ENCODE assay signal across 9 cellular contexts in the genomic region with DNA sequence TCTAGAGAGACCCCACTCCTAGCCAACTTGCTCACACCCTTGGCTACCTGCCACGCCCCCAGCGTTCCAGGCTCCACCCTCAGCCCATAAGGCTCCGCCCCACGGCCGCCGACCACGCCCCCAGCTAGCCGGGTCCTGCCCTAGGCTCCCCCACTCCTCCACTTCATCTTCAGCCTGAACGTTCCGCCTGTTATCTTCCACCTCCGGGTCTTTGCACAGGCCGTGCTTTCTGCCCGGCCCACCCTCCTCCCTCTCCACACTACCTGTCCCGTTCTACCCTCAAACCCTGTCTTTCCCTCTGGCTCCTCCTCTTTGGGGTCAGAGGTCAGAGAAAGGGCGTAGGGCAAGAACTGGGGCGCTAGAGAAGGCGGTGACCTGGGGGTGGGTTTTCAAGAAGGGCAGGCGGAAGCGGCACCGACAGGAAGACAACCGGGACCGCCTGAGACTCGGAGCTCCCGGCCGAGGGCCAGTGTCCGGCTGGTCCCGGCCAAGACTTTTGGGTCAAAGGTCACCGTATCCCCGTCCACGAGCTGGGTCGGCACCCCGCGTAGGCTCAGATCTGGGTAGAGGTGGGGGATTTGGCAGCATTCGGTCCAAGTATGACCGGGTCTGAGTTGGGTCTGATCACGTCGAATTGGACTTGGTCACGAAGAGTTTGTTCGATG. TPM values are rescaled to one million over a fixed set of nuclear protein-coding genes. Genes with fewer than 3 reads are reported as not detected.
A peak's percentile ranks its signal among the peaks of the same experiment; 100 is the strongest.
DNase-seq lines count a peak whose midpoint lies in the region; ATAC-seq and TF ChIP-seq lines count a peak whose summit lies in the region.
"Had no signal": no experiment of that assay in that cellular context is flagged by ENCODE, and none has a peak within 500 bp of the region (broad histone marks: within the 10 kb centered on the region; RNA-seq: fewer than 3 reads in every experiment).

No MANE protein-coding gene starts in this region.

- peak in 1 of 56 donors; percentile 11 for TF ChIP-seq CTCF in dorsolateral prefrontal cortex (IDR thresholded peaks at IDR 0.05 in 54 of 56, conservative IDR thresholded peaks at IDR 0.05 in 2 of 56; ENCODE audit: low read depth in 1 of 56, partially characterized antibody in 56 of 56)
- TF ChIP-seq CTCF in type B pancreatic cell (conservative IDR thresholded peaks at IDR 0.05): no peak

- no peaks in the 10 kb centered on the region for H3K36me3 ChIP-seq in mesodermal cell (ENCODE audit: control insufficient read depth, insufficient read depth, low read length)

- no peaks in the 10 kb centered on the region for H3K9me3 ChIP-seq in mesodermal cell (ENCODE audit: control insufficient read depth, low read length)

- intact Hi-C loops in dorsolateral prefrontal cortex (cut with DNase I): no loop called here

- peak overlapping the region; percentile 81 for H3K4me3 Mint-ChIP-seq in T-helper 1 cell treated with Interleukin-12 subunit alpha and Interleukin-12 subunit beta and Interleukin-4 antibody, amounts not matched to agents 30 μg/mL and 1 μg/mL, for 36 hours
- H3K4me3 Mint-ChIP-seq in type B pancreatic cell: peak overlapping the region; percentile 92

- WGBS in mesodermal cell (ENCODE audit: insufficient coverage in 2 of 2), 2 experiments: 3 to 6% methylated on average over 33 to 36 of the region's 39 CpGs

- no peak overlapping the region for H3K27ac Mint-ChIP-seq in T-helper 1 cell treated with Interleukin-12 subunit alpha and Interleukin-12 subunit beta and Interleukin-4 antibody, amounts not matched to agents 30 μg/mL and 1 μg/mL, for 36 hours
- peak overlapping the region; percentile 63 for H3K27ac Mint-ChIP-seq in type B pancreatic cell

- H3K4me3 ChIP-seq in dorsolateral prefrontal cortex (peak overlapping the region; percentile 39 to 71 (median 58)), mesodermal cell (ENCODE audit: extremely low read depth, insufficient read depth, low read length, poor library complexity, severe bottlenecking) (peak overlapping the region; percentile 56)

- H3K27me3 Mint-ChIP-seq in T-helper 1 cell treated with Interleukin-12 subunit alpha and Interleukin-12 subunit beta and Interleukin-4 antibody, amounts not matched to agents 30 μg/mL and 1 μg/mL, for 36 hours (ENCODE audit: low read depth): peaks cover 52% of the 10 kb centered on the region
- peaks cover 66% of the 10 kb centered on the region for H3K27me3 Mint-ChIP-seq in type B pancreatic cell

- ATAC-seq in GM18907 (IDR thresholded peaks at IDR 0.05; ENCODE audit: unreplicated experiment): no peak

- H3K27ac ChIP-seq in dorsolateral prefrontal cortex (peak overlapping the region in 36 of 59 donors; percentile 0 to 84 (median 60)), mesodermal cell (ENCODE audit: low read depth, low read length, severe bottlenecking) (peak overlapping the region; percentile 67)

- DNase-seq in ELF-1 (ENCODE audit: low read depth, low spot score): peak; percentile 96
- DNase-seq in HT1080 (ENCODE audit: low read depth): peak; percentile 32
- peak in 2 of 10 donors; percentile 10 to 56 for DNase-seq in dorsolateral prefrontal cortex
- DNase-seq in type B pancreatic cell (ENCODE audit: extremely low spot score, unreplicated experiment): no peak
- DNase-seq in DMS79 (lab: John Stamatoyannopoulos, UW): no peak

- H3K27me3 ChIP-seq in dorsolateral prefrontal cortex: peaks cover 0 to 45% (median 17%) of the 10 kb centered on the region in 45 donors

- peaks cover 7% of the 10 kb centered on the region for H3K4me1 ChIP-seq in mesodermal cell (ENCODE audit: control insufficient read depth, insufficient read depth, low read length, poor library complexity, severe bottlenecking)

- H3K4me1 Mint-ChIP-seq in T-helper 1 cell treated with Interleukin-12 subunit alpha and Interleukin-12 subunit beta and Interleukin-4 antibody, amounts not matched to agents 30 μg/mL and 1 μg/mL, for 36 hours (ENCODE audit: low read depth): peaks cover 9% of the 10 kb centered on the region
- peaks cover 8% of the 10 kb centered on the region for H3K4me1 Mint-ChIP-seq in type B pancreatic cell (ENCODE audit: unreplicated experiment)

- H3K9me3 Mint-ChIP-seq in T-helper 1 cell treated with Interleukin-12 subunit alpha and Interleukin-12 subunit beta and Interleukin-4 antibody, amounts not matched to agents 30 μg/mL and 1 μg/mL, for 36 hours: no peaks in the 10 kb centered on the region
- H3K9me3 Mint-ChIP-seq in type B pancreatic cell: no peaks in the 10 kb centered on the region

- H3K36me3 Mint-ChIP-seq in T-helper 1 cell treated with Interleukin-12 subunit alpha and Interleukin-12 subunit beta and Interleukin-4 antibody, amounts not matched to agents 30 μg/mL and 1 μg/mL, for 36 hours (ENCODE audit: low read depth): no peaks in the 10 kb centered on the region
- no peaks in the 10 kb centered on the region for H3K36me3 Mint-ChIP-seq in type B pancreatic cell

RNA-seq across cellular contexts. Expression of a gene that starts 2.2 kb away (rescaled TPM):
- 0.13 TPM in 1 of 2 replicates, not detected in the other for total RNA-seq in HT1080 (2014; rRNA removed; shearing (Covaris generic))
- polyA plus RNA-seq in HT1080 (2015; cell fraction: cytosol; rRNA removed): 0.07 and 0.08 TPM in 2 replicates
- 0.34 and 0.48 TPM in 2 replicates for polyA plus RNA-seq in HT1080 (2015; cell fraction: nucleus; rRNA removed)
- 10 to 100 TPM in 12 of 120 experiments, 1 to 10 TPM in 107, under 1 TPM in 1; 0.81 to 14.6 (median 4.8) TPM for total RNA-seq in dorsolateral prefrontal cortex
- polyA plus RNA-seq in mesodermal cell (2013, experiment 1 of 2): 0.48 TPM
- polyA plus RNA-seq in mesodermal cell (2013, experiment 2 of 2): not detected
- 0.33 and 0.89 TPM in 2 replicates for total RNA-seq in type B pancreatic cell (ENCODE audit: low replicate concordance)
- total RNA-seq: T-helper 1 cell treated with Interleukin-12 subunit alpha and Interleukin-12 subunit beta and Interleukin-4 antibody, amounts not matched to agents 30 ng/mL and 1 ng/mL, for 36 hours had no signal

RNA-seq across cellular contexts. Expression of a gene that starts 20.1 kb away (rescaled TPM):
- total RNA-seq in HT1080 (2014; rRNA removed; shearing (Covaris generic)): 1.3 and 2.4 TPM in 2 replicates
- 0.53 and 1.2 TPM in 2 replicates for polyA plus RNA-seq in HT1080 (2015; cell fraction: cytosol; rRNA removed)
- polyA plus RNA-seq in HT1080 (2015; cell fraction: nucleus; rRNA removed): 0.20 and 0.90 TPM in 2 replicates
- total RNA-seq in dorsolateral prefrontal cortex (100 to 1,000 TPM; 110 to 560 (median 402) TPM), type B pancreatic cell (ENCODE audit: low replicate concordance) (6.7 and 8.7 TPM in 2 replicates)
- polyA plus RNA-seq in mesodermal cell (2013, experiment 1 of 2): 6.0 TPM
- 6.0 TPM for polyA plus RNA-seq in mesodermal cell (2013, experiment 2 of 2)

RNA-seq across cellular contexts. Expression of a gene that starts 31.0 kb away (rescaled TPM):
- 17.0 and 23.4 TPM in 2 replicates for total RNA-seq in HT1080 (2014; rRNA removed; shearing (Covaris generic))
- polyA plus RNA-seq in HT1080 (2015; cell fraction: cytosol; rRNA removed): 11.5 and 12.9 TPM in 2 replicates
- polyA plus RNA-seq in HT1080 (2015; cell fraction: nucleus; rRNA removed): 5.4 and 8.7 TPM in 2 replicates
- 10 to 100 TPM in 12 of 120 experiments, 1 to 10 TPM in 108; 3.8 to 12.2 (median 7.5) TPM for total RNA-seq in dorsolateral prefrontal cortex
- polyA plus RNA-seq in mesodermal cell (2013, experiment 1 of 2): 27.5 TPM
- polyA plus RNA-seq in mesodermal cell (2013, experiment 2 of 2): 21.6 TPM
- 10.2 and 11.6 TPM in 2 replicates for total RNA-seq in type B pancreatic cell (ENCODE audit: low replicate concordance)

RNA-seq across cellular contexts. Expression of a gene that starts 50.3 kb away (rescaled TPM):
- not detected in 2 replicates for total RNA-seq in HT1080 (2014; rRNA removed; shearing (Covaris generic))
- polyA plus RNA-seq in HT1080 (2015; cell fraction: cytosol; rRNA removed): not detected in 2 replicates
- 0.15 TPM in 1 of 2 replicates, not detected in the other for polyA plus RNA-seq in HT1080 (2015; cell fraction: nucleus; rRNA removed)
- total RNA-seq in dorsolateral prefrontal cortex: 10 to 100 TPM in 1 of 120 experiments, 1 to 10 TPM in 119; 1.8 to 14.5 (median 4.1) TPM
- 1.3 TPM for polyA plus RNA-seq in mesodermal cell (2013, experiment 1 of 2)
- 1.4 TPM for polyA plus RNA-seq in mesodermal cell (2013, experiment 2 of 2)
- 7.8 and 10.2 TPM in 2 replicates for total RNA-seq in type B pancreatic cell (ENCODE audit: low replicate concordance)

RNA-seq across cellular contexts. Expression of a gene that starts 50.4 kb away (rescaled TPM):
- total RNA-seq in HT1080 (2014; rRNA removed; shearing (Covaris generic)): 1.5 and 2.3 TPM in 2 replicates
- polyA plus RNA-seq in HT1080 (2015; cell fraction: cytosol; rRNA removed): 0.45 and 2.5 TPM in 2 replicates
- 2.1 and 2.8 TPM in 2 replicates for polyA plus RNA-seq in HT1080 (2015; cell fraction: nucleus; rRNA removed)
- total RNA-seq in dorsolateral prefrontal cortex (10 to 100 TPM in 35 of 120 experiments, 1 to 10 TPM in 68, under 1 TPM in 9, not detected in 8; 0.30 to 75.4 (median 7.3) TPM), type B pancreatic cell (ENCODE audit: low replicate concordance) (20.2 and 22.8 TPM in 2 replicates)
- 3.5 TPM for polyA plus RNA-seq in mesodermal cell (2013, experiment 1 of 2)
- polyA plus RNA-seq in mesodermal cell (2013, experiment 2 of 2): 2.9 TPM

Comparison
In these comparisons a context has a peak if more than half of its experiments do, and no peak if none do; other contexts are left out.
1. DNase-seq: peak in ELF-1 (single experiment) and HT1080 (single experiment); none in type B pancreatic cell (single experiment) and DMS79 (single experiment).
2. RNA of a gene that starts 20.1 kb away (total RNA-seq): 110 to 560 TPM in dorsolateral prefrontal cortex; 6.7 to 8.7 TPM in type B pancreatic cell and 1.3 to 2.4 TPM in HT1080; every median in the first group is over 10 times any median in the second.